1 cellular context compared by ENCODE assay signal in the genomic region with DNA sequence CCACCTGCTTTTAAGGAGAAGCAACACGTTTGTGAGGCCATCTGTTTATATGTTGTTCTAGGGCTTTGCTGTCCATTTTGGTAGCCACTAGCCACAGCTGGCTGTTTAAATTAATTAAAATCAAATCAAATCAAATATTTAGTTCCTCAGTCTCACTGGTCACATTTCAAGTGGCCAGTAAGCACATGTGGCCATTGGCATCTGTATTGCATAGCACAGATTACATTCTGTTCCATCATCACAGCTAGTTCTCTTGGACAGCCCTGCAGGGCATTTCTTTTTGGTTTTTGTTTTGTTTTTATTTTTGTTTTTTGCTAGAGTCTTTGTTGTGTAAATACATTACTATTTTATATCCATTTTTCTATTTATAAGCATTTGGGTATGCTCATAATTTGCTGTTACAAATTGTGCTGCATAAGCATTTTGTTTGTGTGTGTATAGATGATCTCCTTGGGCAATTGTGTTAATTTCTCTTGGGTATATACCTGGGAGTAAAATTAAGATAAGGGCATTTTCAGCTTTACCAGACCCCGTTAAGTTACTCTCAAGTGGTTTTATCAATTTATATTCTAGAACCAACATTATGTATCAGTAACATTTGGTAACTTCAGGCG.
TF ChIP-seq lines count a peak whose summit lies in the region.

No MANE protein-coding gene starts in this region.

TF ChIP-seq in K562, 482 proteins besides CTCF, POLR2A, EP300 and RAD21:
- TF ChIP-seq ATF1 (CRISPR knock-in tag; IDR thresholded peaks at IDR 0.05) = no peak
- TF ChIP-seq ATF1 (tag; IDR thresholded peaks at IDR 0.05) = no peak
- no peak for TF ChIP-seq SMARCB1 (IDR thresholded peaks at IDR 0.05; ENCODE audit: insufficient read length, low read depth)
- peak; percentile 94 for TF ChIP-seq ZNF316 (IDR thresholded peaks at IDR 0.05)
- TF ChIP-seq MAFG (tag; conservative IDR thresholded peaks at IDR 0.05) = peak; percentile 79
- TF ChIP-seq FOXM1 (IDR thresholded peaks at IDR 0.05; ENCODE audit: low read depth) = no peak
- TF ChIP-seq FOXM1 (CRISPR knock-in tag; IDR thresholded peaks at IDR 0.05; ENCODE audit: low read depth) = no peak
- TF ChIP-seq MAFK (IDR thresholded peaks at IDR 0.05; ENCODE audit: low read length) = peak; percentile 72; the same call in 1 of the 2 replicates
- peak; percentile 88 for TF ChIP-seq C11orf30 (IDR thresholded peaks at IDR 0.05; ENCODE audit: low read depth)
- no peak for TF ChIP-seq RHOXF2B (CRISPR knock-in tag; conservative IDR thresholded peaks at IDR 0.05)
- no peak for TF ChIP-seq ZNF311 (CRISPR knock-in tag; IDR thresholded peaks at IDR 0.05)
- peak; percentile 76 for TF ChIP-seq MAFF (IDR thresholded peaks at IDR 0.05; ENCODE audit: low read length)
